22 cellular contexts compared by ENCODE assay signal in genomic region chrX:9586992-9587392, GRCh38.
DNase-seq lines count a peak whose midpoint lies in the region; ATAC-seq and TF ChIP-seq lines count a peak whose summit lies in the region.
"Had no signal": no experiment of that assay in that cellular context is flagged by ENCODE, and none has a peak within 500 bp of the region (broad histone marks: within the 10 kb centered on the region; RNA-seq: fewer than 3 reads in every experiment).

No MANE protein-coding gene starts in this region.

- no peak for TF ChIP-seq CTCF in neural progenitor cell (IDR thresholded peaks at IDR 0.05)

- peaks cover 59% of the 10 kb centered on the region for H4K20me1 ChIP-seq in neural progenitor cell (ENCODE audit: low read depth)

- H3K4me2 ChIP-seq in neural progenitor cell: no peak overlapping the region

- DNase-seq in NCI-H146 (lab: John Stamatoyannopoulos, UW) (peak; percentile 85), NCI-H146 treated with DMSO at 0.1 percent for 48 hours (lab: John Stamatoyannopoulos, UW; ENCODE audit: unreplicated experiment) (no peak), NCI-H345 (lab: John Stamatoyannopoulos, UW) (peak; percentile 62), cerebellar cortex (ENCODE audit: low spot score) (peak; percentile 56), neural progenitor cell (ENCODE audit: low spot score) (peak; percentile 20), NCI-H187 treated with DMSO at 0.1 percent for 48 hours (lab: John Stamatoyannopoulos, UW) (no peak), SW480 (ENCODE audit: low spot score) (no peak)
- DNase-seq: activated CD4-positive, alpha-beta T cell treated with anti-CD3 and anti-CD28 coated beads for 4 hours; activated effector memory CD4-positive, alpha-beta T cell treated with Interleukin-2 at 50 U/mL for 16 hours; activated naive CD8-positive, alpha-beta T cell treated with anti-CD3 and anti-CD28 coated beads, Interleukin-2, amount 50 U/mL, for 24 hours; brain microvascular endothelial cell; HCEC 1CT; IMR-90; NCI-H187; PC-3; stimulated activated CD4-positive, alpha-beta T cell treated with anti-CD3 and anti-CD28 coated beads, Interleukin-1b, Interleukin-23, amount 100 ng/mL, for 48 hours; upper lobe of left lung had no signal

- no peaks in the 10 kb centered on the region for H3F3A ChIP-seq in neural progenitor cell (ENCODE audit: low read depth)

- no peak overlapping the region for H2AFZ ChIP-seq in neural progenitor cell (replicated peaks)

- no peak for ATAC-seq in HG03520 (IDR thresholded peaks at IDR 0.05; ENCODE audit: unreplicated experiment)
- ATAC-seq: PC-3 had no signal

- H3K9me3 ChIP-seq in neural progenitor cell (ENCODE audit: low read depth): no peaks in the 10 kb centered on the region
- H3K9me3 ChIP-seq: upper lobe of left lung had no signal

- no peaks in the 10 kb centered on the region for H3K36me3 ChIP-seq in neural progenitor cell
- H3K36me3 ChIP-seq: brain microvascular endothelial cell, upper lobe of left lung had no signal

- no peak overlapping the region for H3K27ac ChIP-seq in neural progenitor cell
- H3K27ac ChIP-seq: brain microvascular endothelial cell, HL-60, SK-N-MC, upper lobe of left lung had no signal

- peaks cover 56% of the 10 kb centered on the region for H3K79me2 ChIP-seq in neural progenitor cell (ENCODE audit: low read depth)

- peaks cover 13% of the 10 kb centered on the region for H3K4me1 Mint-ChIP-seq in neural progenitor cell

- H3K27me3 Mint-ChIP-seq in neural progenitor cell (ENCODE audit: insufficient read depth, low read depth): no peaks in the 10 kb centered on the region
- H3K27me3 Mint-ChIP-seq: activated naive CD8-positive, alpha-beta T cell treated with anti-CD3 and anti-CD28 coated beads, Interleukin-2, amount 50 U/mL, for 24 hours had no signal

- no peaks in the 10 kb centered on the region for H3K27me3 ChIP-seq in neural progenitor cell
- H3K27me3 ChIP-seq: brain microvascular endothelial cell, upper lobe of left lung had no signal

- no peak overlapping the region for H3K4me3 Mint-ChIP-seq in neural progenitor cell
- H3K4me3 Mint-ChIP-seq: activated naive CD8-positive, alpha-beta T cell treated with anti-CD3 and anti-CD28 coated beads, Interleukin-2, amount 50 U/mL, for 24 hours; natural killer cell treated with Interleukin-12 subunit alpha and Interleukin-12 subunit beta and Interleukin-15 and Interleukin-18, amount 100 ng/mL, for 72 hours had no signal

- no peak overlapping the region for H3K27ac Mint-ChIP-seq in neural progenitor cell
- H3K27ac Mint-ChIP-seq: activated naive CD8-positive, alpha-beta T cell treated with anti-CD3 and anti-CD28 coated beads, Interleukin-2, amount 50 U/mL, for 24 hours; natural killer cell treated with Interleukin-12 subunit alpha and Interleukin-12 subunit beta and Interleukin-15 and Interleukin-18, amount 100 ng/mL, for 72 hours had no signal

- H3K4me3 ChIP-seq in neural progenitor cell: no peak overlapping the region
- H3K4me3 ChIP-seq: GM12878, SK-N-MC, upper lobe of left lung had no signal

- H3K36me3 Mint-ChIP-seq in neural progenitor cell: peaks cover 12% of the 10 kb centered on the region
- H3K36me3 Mint-ChIP-seq: natural killer cell treated with Interleukin-12 subunit alpha and Interleukin-12 subunit beta and Interleukin-15 and Interleukin-18, amount 100 ng/mL, for 72 hours had no signal

- H3K9me3 Mint-ChIP-seq in neural progenitor cell: peaks cover 13% of the 10 kb centered on the region
- H3K9me3 Mint-ChIP-seq: natural killer cell treated with Interleukin-12 subunit alpha and Interleukin-12 subunit beta and Interleukin-15 and Interleukin-18, amount 100 ng/mL, for 72 hours had no signal

- peaks cover 8% of the 10 kb centered on the region for H3K4me1 ChIP-seq in neural progenitor cell
- H3K4me1 ChIP-seq: upper lobe of left lung had no signal

- no peak overlapping the region for H3K9ac ChIP-seq in neural progenitor cell

Comparison
In these comparisons a context has a peak if more than half of its experiments do, and no peak if none do; other contexts are left out.
1. DNase-seq: peak in NCI-H146 (single experiment), NCI-H345 (single experiment), cerebellar cortex (single experiment) and neural progenitor cell (single experiment); none in NCI-H146 treated with DMSO at 0.1 percent for 48 hours (single experiment), NCI-H187 treated with DMSO at 0.1 percent for 48 hours (single experiment) and SW480 (single experiment).